ENCODE assay signal across 1 cellular context in the genomic region with DNA sequence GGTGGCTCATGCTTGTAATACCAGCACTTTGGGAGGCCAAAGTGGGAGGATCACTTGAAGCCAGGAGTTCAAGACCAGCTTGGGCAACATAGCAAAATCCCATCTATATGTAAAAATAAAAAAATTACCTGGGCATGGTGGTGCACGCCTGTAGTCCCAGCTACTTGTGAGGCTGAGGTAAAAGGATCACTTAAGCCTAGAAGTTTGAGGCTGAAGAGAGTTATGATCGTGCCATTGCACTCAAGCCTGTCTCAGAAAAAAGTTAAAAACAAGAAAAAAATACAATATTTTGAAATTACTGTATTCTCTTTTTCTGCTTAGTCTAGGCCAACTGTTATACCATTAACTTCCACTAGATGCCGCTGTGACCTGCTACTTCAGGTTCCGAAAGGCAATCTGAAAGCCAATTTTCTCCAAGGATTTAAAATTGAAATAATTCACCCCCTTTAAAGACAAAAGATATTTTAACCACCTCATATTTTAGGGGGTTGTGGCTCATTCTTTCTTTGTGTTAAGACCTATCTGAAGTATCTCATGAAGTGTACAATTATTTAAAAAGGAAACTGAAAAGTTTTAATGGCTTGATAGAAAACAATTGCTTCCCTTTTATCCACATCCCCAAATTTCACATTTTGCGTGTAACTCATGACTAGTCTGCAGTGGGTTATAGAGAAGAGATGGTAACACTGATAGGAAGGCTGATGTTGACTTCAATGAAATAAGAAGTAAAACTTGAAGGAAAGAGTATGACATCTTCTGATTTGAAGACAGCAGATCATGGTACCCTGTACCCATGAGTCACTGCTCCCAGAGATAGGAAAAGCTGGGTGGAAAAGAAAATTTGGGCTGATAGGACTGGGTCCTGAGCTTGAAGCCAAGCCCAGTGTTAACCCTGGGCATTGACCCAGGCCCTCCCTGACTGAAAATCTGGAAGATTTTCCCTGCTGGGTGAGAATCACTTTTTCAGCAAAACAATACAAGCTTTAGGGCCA.
TF ChIP-seq lines count a peak whose summit lies in the region.

No MANE protein-coding gene starts in this region.

TF ChIP-seq in K562, 482 proteins besides CTCF, POLR2A, EP300 and RAD21:
- TF ChIP-seq GABPA (tag; conservative IDR thresholded peaks at IDR 0.05; ENCODE audit: low read depth): no peak
- TF ChIP-seq CHCHD3 (CRISPR knock-in tag; IDR thresholded peaks at IDR 0.05): no peak
- no peak for TF ChIP-seq MTF1 (CRISPR knock-in tag; IDR thresholded peaks at IDR 0.05; ENCODE audit: borderline replicate concordance)
- no peak for TF ChIP-seq ZC3H8 (IDR thresholded peaks at IDR 0.05)
- TF ChIP-seq ZNF175 (CRISPR knock-in tag; IDR thresholded peaks at IDR 0.05; ENCODE audit: low read depth): no peak
- no peak for TF ChIP-seq TRIM28 (IDR thresholded peaks at IDR 0.05)
- no peak for TF ChIP-seq NEUROD1 (IDR thresholded peaks at IDR 0.05; ENCODE audit: borderline replicate concordance, low read depth, low read length, partially characterized antibody)
- TF ChIP-seq, protein P1, sequence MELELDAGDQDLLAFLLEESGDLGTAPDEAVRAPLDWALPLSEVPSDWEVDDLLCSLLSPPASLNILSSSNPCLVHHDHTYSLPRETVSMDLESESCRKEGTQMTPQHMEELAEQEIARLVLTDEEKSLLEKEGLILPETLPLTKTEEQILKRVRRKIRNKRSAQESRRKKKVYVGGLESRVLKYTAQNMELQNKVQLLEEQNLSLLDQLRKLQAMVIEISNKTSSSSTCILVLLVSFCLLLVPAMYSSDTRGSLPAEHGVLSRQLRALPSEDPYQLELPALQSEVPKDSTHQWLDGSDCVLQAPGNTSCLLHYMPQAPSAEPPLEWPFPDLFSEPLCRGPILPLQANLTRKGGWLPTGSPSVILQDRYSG (tag; conservative IDR thresholded peaks at IDR 0.05; ENCODE audit: low read depth): no peak
- no peak for TF ChIP-seq LCOR (CRISPR knock-in tag; IDR thresholded peaks at IDR 0.05)
- TF ChIP-seq, protein P2, sequence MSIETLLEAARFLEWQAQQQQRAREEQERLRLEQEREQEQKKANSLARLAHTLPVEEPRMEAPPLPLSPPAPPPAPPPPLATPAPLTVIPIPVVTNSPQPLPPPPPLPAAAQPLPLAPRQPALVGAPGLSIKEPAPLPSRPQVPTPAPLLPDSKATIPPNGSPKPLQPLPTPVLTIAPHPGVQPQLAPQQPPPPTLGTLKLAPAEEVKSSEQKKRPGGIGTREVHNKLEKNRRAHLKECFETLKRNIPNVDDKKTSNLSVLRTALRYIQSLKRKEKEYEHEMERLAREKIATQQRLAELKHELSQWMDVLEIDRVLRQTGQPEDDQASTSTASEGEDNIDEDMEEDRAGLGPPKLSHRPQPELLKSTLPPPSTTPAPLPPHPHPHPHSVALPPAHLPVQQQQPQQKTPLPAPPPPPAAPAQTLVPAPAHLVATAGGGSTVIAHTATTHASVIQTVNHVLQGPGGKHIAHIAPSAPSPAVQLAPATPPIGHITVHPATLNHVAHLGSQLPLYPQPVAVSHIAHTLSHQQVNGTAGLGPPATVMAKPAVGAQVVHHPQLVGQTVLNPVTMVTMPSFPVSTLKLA (conservative IDR thresholded peaks at IDR 0.05): no peak
- TF ChIP-seq ZNF644 (tag; IDR thresholded peaks at IDR 0.05; ENCODE audit: low read depth): no peak
- TF ChIP-seq TBL1XR1 (IDR thresholded peaks at IDR 0.05; ENCODE audit: low read length in 2 of 2): no peak
- TF ChIP-seq, protein P3, sequence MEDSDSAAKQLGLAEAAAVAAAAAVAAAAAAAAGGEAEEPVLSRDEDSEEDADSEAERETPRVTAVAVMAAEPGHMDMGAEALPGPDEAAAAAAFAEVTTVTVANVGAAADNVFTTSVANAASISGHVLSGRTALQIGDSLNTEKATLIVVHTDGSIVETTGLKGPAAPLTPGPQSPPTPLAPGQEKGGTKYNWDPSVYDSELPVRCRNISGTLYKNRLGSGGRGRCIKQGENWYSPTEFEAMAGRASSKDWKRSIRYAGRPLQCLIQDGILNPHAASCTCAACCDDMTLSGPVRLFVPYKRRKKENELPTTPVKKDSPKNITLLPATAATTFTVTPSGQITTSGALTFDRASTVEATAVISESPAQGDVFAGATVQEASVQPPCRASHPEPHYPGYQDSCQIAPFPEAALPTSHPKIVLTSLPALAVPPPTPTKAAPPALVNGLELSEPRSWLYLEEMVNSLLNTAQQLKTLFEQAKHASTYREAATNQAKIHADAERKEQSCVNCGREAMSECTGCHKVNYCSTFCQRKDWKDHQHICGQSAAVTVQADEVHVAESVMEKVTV (CRISPR knock-in tag; IDR thresholded peaks at IDR 0.05): peak; percentile 80
- TF ChIP-seq TCFL5 (CRISPR knock-in tag; conservative IDR thresholded peaks at IDR 0.05): no peak
- no peak for TF ChIP-seq ZBTB7A (IDR thresholded peaks at IDR 0.05; ENCODE audit: borderline replicate concordance, control insufficient read depth, low read depth, low read length)
- TF ChIP-seq, protein P4, sequence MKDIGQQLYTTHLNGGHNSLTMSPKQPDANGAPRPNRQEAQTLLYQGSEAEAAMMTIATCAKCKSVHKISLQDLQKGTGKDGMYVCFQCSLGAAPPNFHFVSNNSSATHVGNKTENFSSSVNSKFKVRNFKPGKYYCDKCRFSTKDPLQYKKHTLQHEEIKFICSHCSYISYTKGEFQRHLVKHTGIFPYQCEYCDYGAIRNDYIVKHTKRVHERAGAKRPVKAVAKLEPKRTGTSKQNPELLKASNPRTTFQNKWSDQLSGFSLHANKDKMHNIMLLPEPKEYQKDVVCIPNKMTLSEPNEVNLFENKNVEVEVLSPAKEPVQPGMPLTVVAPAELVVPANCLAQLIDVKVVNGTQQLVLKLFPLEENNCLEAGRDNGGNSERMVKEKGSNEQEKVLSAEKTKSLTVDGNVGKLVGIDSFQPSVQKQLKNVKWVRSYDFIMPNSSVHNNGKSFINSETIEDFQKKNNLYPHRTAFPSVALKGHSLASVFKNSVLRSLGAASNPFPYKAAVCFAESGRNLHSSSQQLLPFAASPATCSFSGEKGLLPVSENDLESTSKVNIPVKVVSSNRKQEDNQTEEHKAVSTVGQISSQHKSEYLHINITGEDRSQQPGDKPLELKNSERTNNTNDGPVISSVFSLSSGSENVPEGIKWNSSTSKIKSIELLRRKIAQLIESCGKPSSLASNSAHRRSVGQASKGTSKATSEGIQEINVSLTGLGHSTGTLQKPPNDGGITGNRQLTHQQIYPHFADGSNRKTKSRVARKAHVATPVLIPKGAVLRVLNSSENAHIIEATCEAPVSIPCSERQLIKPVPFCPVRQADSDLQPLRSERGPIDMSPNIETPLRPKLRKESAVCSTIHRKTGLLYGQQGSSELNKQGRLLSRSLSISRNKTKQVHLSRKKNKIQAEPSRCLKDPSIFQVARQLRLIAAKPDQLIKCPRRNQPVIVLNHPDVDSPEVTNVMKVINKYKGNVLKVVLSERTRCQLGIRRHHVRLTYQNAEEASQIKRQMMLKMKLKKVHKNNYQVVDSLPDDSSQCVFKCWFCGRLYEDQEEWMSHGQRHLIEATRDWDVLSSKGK (CRISPR knock-in tag; IDR thresholded peaks at IDR 0.05): no peak
- TF ChIP-seq CBX5 (IDR thresholded peaks at IDR 0.05; ENCODE audit: borderline replicate concordance, low read depth): no peak
- no peak for TF ChIP-seq BRCA1 (IDR thresholded peaks at IDR 0.05)
- TF ChIP-seq BRCA1 (CRISPR knock-in tag; IDR thresholded peaks at IDR 0.05): no peak
- TF ChIP-seq ZNF184 (CRISPR knock-in tag; IDR thresholded peaks at IDR 0.05): no peak
- no peak for TF ChIP-seq ARID2 (IDR thresholded peaks at IDR 0.05)
- TF ChIP-seq FOXK2 (conservative IDR thresholded peaks at IDR 0.05 in 1 of 2, IDR thresholded peaks at IDR 0.05 in 1 of 2; ENCODE audit: low read depth in 2 of 2): no peak
- TF ChIP-seq, protein P5, sequence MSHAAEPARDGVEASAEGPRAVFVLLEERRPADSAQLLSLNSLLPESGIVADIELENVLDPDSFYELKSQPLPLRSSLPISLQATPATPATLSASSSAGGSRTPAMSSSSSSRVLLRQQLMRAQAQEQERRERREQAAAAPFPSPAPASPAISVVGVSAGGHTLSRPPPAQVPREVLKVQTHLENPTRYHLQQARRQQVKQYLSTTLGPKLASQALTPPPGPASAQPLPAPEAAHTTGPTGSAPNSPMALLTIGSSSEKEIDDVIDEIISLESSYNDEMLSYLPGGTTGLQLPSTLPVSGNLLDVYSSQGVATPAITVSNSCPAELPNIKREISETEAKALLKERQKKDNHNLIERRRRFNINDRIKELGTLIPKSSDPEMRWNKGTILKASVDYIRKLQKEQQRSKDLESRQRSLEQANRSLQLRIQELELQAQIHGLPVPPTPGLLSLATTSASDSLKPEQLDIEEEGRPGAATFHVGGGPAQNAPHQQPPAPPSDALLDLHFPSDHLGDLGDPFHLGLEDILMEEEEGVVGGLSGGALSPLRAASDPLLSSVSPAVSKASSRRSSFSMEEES (CRISPR knock-in tag; IDR thresholded peaks at IDR 0.05): no peak
- no peak for TF ChIP-seq PHB2 (IDR thresholded peaks at IDR 0.05; ENCODE audit: low read depth)
- no peak for TF ChIP-seq STAG1 (CRISPR knock-in tag; IDR thresholded peaks at IDR 0.05; ENCODE audit: borderline replicate concordance)
- no peak for TF ChIP-seq ZNF830 (CRISPR knock-in tag; IDR thresholded peaks at IDR 0.05)
- TF ChIP-seq, protein P6, sequence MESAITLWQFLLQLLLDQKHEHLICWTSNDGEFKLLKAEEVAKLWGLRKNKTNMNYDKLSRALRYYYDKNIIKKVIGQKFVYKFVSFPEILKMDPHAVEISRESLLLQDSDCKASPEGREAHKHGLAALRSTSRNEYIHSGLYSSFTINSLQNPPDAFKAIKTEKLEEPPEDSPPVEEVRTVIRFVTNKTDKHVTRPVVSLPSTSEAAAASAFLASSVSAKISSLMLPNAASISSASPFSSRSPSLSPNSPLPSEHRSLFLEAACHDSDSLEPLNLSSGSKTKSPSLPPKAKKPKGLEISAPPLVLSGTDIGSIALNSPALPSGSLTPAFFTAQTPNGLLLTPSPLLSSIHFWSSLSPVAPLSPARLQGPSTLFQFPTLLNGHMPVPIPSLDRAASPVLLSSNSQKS (CRISPR knock-in tag; IDR thresholded peaks at IDR 0.05): no peak
- TF ChIP-seq ZNF764 (CRISPR knock-in tag; IDR thresholded peaks at IDR 0.05; ENCODE audit: low read depth): no peak
- TF ChIP-seq, protein P7, sequence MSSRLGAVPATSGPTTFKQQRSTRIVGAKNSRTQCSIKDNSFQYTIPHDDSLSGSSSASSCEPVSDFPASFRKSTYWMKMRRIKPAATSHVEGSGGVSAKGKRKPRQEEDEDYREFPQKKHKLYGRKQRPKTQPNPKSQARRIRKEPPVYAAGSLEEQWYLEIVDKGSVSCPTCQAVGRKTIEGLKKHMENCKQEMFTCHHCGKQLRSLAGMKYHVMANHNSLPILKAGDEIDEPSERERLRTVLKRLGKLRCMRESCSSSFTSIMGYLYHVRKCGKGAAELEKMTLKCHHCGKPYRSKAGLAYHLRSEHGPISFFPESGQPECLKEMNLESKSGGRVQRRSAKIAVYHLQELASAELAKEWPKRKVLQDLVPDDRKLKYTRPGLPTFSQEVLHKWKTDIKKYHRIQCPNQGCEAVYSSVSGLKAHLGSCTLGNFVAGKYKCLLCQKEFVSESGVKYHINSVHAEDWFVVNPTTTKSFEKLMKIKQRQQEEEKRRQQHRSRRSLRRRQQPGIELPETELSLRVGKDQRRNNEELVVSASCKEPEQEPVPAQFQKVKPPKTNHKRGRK (tag; IDR thresholded peaks at IDR 0.05): peak; percentile 56; the same call in 1 of the 2 replicates
- no peak for TF ChIP-seq MXI1 (IDR thresholded peaks at IDR 0.05; ENCODE audit: low read depth, low read length)
- TF ChIP-seq, protein P8, sequence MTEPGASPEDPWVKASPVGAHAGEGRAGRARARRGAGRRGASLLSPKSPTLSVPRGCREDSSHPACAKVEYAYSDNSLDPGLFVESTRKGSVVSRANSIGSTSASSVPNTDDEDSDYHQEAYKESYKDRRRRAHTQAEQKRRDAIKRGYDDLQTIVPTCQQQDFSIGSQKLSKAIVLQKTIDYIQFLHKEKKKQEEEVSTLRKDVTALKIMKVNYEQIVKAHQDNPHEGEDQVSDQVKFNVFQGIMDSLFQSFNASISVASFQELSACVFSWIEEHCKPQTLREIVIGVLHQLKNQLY (CRISPR knock-in tag; conservative IDR thresholded peaks at IDR 0.05): no peak
- no peak for TF ChIP-seq DIDO1 (tag; IDR thresholded peaks at IDR 0.05; ENCODE audit: low read depth)
- TF ChIP-seq SMC3 (conservative IDR thresholded peaks at IDR 0.05; ENCODE audit: insufficient read depth, low read depth, low read length): peak; percentile 53
- TF ChIP-seq, protein P9, sequence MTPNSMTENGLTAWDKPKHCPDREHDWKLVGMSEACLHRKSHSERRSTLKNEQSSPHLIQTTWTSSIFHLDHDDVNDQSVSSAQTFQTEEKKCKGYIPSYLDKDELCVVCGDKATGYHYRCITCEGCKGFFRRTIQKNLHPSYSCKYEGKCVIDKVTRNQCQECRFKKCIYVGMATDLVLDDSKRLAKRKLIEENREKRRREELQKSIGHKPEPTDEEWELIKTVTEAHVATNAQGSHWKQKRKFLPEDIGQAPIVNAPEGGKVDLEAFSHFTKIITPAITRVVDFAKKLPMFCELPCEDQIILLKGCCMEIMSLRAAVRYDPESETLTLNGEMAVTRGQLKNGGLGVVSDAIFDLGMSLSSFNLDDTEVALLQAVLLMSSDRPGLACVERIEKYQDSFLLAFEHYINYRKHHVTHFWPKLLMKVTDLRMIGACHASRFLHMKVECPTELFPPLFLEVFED (CRISPR knock-in tag; conservative IDR thresholded peaks at IDR 0.05): no peak
- no peak for TF ChIP-seq XRCC5 (IDR thresholded peaks at IDR 0.05; ENCODE audit: low read depth, low read length)
- 0 out of 2 replicates have a peak, but pooled peaks have one; percentile 18 for TF ChIP-seq ZNF766 (CRISPR knock-in tag; conservative IDR thresholded peaks at IDR 0.05)
- TF ChIP-seq, protein P10, sequence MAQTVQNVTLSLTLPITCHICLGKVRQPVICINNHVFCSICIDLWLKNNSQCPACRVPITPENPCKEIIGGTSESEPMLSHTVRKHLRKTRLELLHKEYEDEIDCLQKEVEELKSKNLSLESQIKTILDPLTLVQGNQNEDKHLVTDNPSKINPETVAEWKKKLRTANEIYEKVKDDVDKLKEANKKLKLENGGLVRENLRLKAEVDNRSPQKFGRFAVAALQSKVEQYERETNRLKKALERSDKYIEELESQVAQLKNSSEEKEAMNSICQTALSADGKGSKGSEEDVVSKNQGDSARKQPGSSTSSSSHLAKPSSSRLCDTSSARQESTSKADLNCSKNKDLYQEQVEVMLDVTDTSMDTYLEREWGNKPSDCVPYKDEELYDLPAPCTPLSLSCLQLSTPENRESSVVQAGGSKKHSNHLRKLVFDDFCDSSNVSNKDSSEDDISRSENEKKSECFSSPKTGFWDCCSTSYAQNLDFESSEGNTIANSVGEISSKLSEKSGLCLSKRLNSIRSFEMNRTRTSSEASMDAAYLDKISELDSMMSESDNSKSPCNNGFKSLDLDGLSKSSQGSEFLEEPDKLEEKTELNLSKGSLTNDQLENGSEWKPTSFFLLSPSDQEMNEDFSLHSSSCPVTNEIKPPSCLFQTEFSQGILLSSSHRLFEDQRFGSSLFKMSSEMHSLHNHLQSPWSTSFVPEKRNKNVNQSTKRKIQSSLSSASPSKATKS (CRISPR knock-in tag; IDR thresholded peaks at IDR 0.05): no peak
TF ChIP-seq in K562: peak in this region for 4.
